24 cellular contexts compared by ENCODE assay signal in the genomic region with DNA sequence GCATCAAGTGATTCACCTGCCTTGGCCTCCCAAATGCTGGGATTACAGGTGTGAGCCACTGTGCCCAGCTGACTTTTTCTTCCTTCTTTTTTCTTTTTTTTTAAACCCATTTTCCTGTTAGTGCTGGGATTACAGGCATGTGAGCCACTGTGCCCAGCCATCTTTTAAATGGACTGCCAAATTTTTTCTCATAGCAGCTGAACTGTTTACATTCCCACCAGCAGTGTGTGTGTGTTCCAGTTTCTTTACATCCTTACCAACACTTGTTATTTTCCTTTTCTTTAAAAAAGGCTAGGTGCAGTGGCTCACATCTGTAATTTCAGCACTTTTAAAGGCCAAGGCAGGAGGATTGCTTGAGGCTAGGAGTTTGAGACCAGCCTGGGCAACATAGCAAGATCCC.
DNase-seq lines count a peak whose midpoint lies in the region; ATAC-seq, FAIRE-seq and TF ChIP-seq lines count a peak whose summit lies in the region.
"Had no signal": no experiment of that assay in that cellular context is flagged by ENCODE, and none has a peak within 500 bp of the region (broad histone marks: within the 10 kb centered on the region; RNA-seq: fewer than 3 reads in every experiment).

No MANE protein-coding gene starts in this region.

- H2BK5ac ChIP-seq in IMR-90 (ENCODE audit: low read depth, low read length, poor library complexity, severe bottlenecking) (no peak overlapping the region), trophoblast cell (ENCODE audit: low read depth, low read length, poor library complexity) (no peak overlapping the region)

- H2AK9ac ChIP-seq in IMR-90 (replicated peaks; ENCODE audit: low read depth, low read length, poor library complexity): no peak overlapping the region

- H3K27ac ChIP-seq in HepG2 (ENCODE audit: extremely low read length, insufficient read depth, low read length) (no peak overlapping the region), right lobe of liver (no peak overlapping the region), IMR-90 (ENCODE audit: insufficient read depth, low read length) (no peak overlapping the region), trophoblast cell (ENCODE audit: low read depth, low read length) (no peak overlapping the region), sigmoid colon (no peak overlapping the region)
- H3K27ac ChIP-seq: A549; BLaER1 treated with 17β-estradiol and CSF1 and Interleukin-3, amounts not matched to agents 10 nM and 100 nM; GM23248 had no signal

- BruUV-seq in HepG2 (replicated peaks; lab: Mats Ljungman, UMichigan): no TSS peak
- BruUV-seq in IMR-90 (replicated peaks; lab: Mats Ljungman, UMichigan): no TSS peak

- intact Hi-C loops in HepG2 (cut with micrococcal nuclease; ENCODE audit: unreplicated experiment): no loop called here
- intact Hi-C loops in right lobe of liver (cut with DNase I): no loop called here
- intact Hi-C loops in IMR-90 (cut with micrococcal nuclease): no loop called here
- intact Hi-C loops in sigmoid colon (cut with DNase I): no loop called here

- H4K8ac ChIP-seq in IMR-90 (ENCODE audit: low read depth in 2 of 2, low read length in 2 of 2): no peak overlapping the region
- no peak overlapping the region for H4K8ac ChIP-seq in trophoblast cell (ENCODE audit: low read depth, low read length)

- H2AK5ac ChIP-seq in IMR-90 (ENCODE audit: low read depth, low read length) (no peak overlapping the region), trophoblast cell (ENCODE audit: low read length) (no peak overlapping the region)

- no peak overlapping the region for H3K14ac ChIP-seq in IMR-90 (replicated peaks; ENCODE audit: low read depth, low read length)
- no peak overlapping the region for H3K14ac ChIP-seq in trophoblast cell (ENCODE audit: low read length)

- H3K4me1 ChIP-seq in HepG2 (ENCODE audit: insufficient read depth, low read length): no peaks in the 10 kb centered on the region
- H3K4me1 ChIP-seq in right lobe of liver: no peaks in the 10 kb centered on the region
- H3K4me1 ChIP-seq in IMR-90 (ENCODE audit: control insufficient read depth, insufficient read depth, low read length): no peaks in the 10 kb centered on the region
- no peaks in the 10 kb centered on the region for H3K4me1 ChIP-seq in trophoblast cell (ENCODE audit: control insufficient read depth in 1 of 2, insufficient read depth in 2 of 2, low read length in 2 of 2)
- peaks cover 0 to 6% (median 3%) of the 10 kb centered on the region in 4 donors for H3K4me1 ChIP-seq in sigmoid colon
- H3K4me1 ChIP-seq: BE2C had no signal

- TF ChIP-seq RAD21 in HepG2 (CRISPR knock-in tag; IDR thresholded peaks at IDR 0.05) (no peak), IMR-90 (IDR thresholded peaks at IDR 0.05; ENCODE audit: low read length) (no peak)

- no peak for FAIRE-seq in HepG2 (lab: Jason Lieb, UNC)
- FAIRE-seq: A549, D721Med, G401.6, GM12892, GM19239, H1 had no signal

- POLR2A ChIA-PET in HepG2 (lab: Yijun Ruan, JAX): no interaction called here
- POLR2A ChIA-PET in IMR-90 (lab: Charles Lee; ENCODE audit: unreplicated experiment): interaction anchor here (0.5 kb wide), 1 partner anchor 134 kb away, joined by 5 read pairs; no protein-coding TSS in a partner anchor

- dilution Hi-C loops in IMR-90 (cut with HindIII; ENCODE audit: low sequenced_read_pairs, unreplicated experiment): no loop called here

- H3K56ac ChIP-seq in IMR-90 (ENCODE audit: extremely low read depth, insufficient read depth, low read length): no peak overlapping the region

- ATAC-seq in HepG2 (no peak), right lobe of liver (no peak), IMR-90 (ENCODE audit: low read depth) (0 out of 2 replicates have a peak, but pooled peaks have one; percentile 29), HG03521 (IDR thresholded peaks at IDR 0.05; ENCODE audit: unreplicated experiment) (no peak)
- ATAC-seq: A549 had no signal

- CTCF ChIA-PET in HepG2 (lab: Yijun Ruan, JAX; ENCODE audit: low intra/inter-chr PET ratio, low total read pairs) (no interaction called here), IMR-90 (lab: Yijun Ruan, JAX) (interaction anchor here (0.7 kb wide), 1 partner anchor 33 kb away, joined by 3 read pairs; no protein-coding TSS in a partner anchor)

- no peak overlapping the region for H4K91ac ChIP-seq in IMR-90 (ENCODE audit: insufficient read depth, low read depth, low read length)
- H4K91ac ChIP-seq in trophoblast cell (ENCODE audit: low read depth, low read length): no peak overlapping the region

- peaks cover 15 to 68% of the 10 kb centered on the region in 2 experiments for H3K79me1 ChIP-seq in IMR-90 (ENCODE audit: low read depth in 1 of 2, low read length in 2 of 2)
- no peaks in the 10 kb centered on the region for H3K79me1 ChIP-seq in trophoblast cell (ENCODE audit: low read length)

- no peak overlapping the region for H4K5ac ChIP-seq in IMR-90 (ENCODE audit: low read depth, low read length)

- TF ChIP-seq CTCF in HepG2 (CRISPR knock-in tag; IDR thresholded peaks at IDR 0.05): no peak
- no peak for TF ChIP-seq CTCF in right lobe of liver (IDR thresholded peaks at IDR 0.05)
- TF ChIP-seq CTCF in IMR-90 (conservative IDR thresholded peaks at IDR 0.05; ENCODE audit: low read depth, low read length): no peak
- TF ChIP-seq CTCF in sigmoid colon (IDR thresholded peaks at IDR 0.05): no peak

- TF ChIP-seq EP300 in HepG2 (IDR thresholded peaks at IDR 0.05; ENCODE audit: low read depth in 2 of 2, low read length in 2 of 2): no peak
- TF ChIP-seq EP300 in HepG2 (CRISPR knock-in tag; IDR thresholded peaks at IDR 0.05; ENCODE audit: borderline replicate concordance): no peak
- TF ChIP-seq EP300 in sigmoid colon (IDR thresholded peaks at IDR 0.05): no peak

- H3K4me2 ChIP-seq in HepG2 (ENCODE audit: low read depth, low read length) (no peak overlapping the region), IMR-90 (ENCODE audit: low read depth, low read length) (no peak overlapping the region), trophoblast cell (ENCODE audit: low read length) (no peak overlapping the region)
- H3K4me2 ChIP-seq: A549; BLaER1 treated with 17β-estradiol and CSF1 and Interleukin-3, amounts not matched to agents 10 nM and 100 nM had no signal

- H3K4ac ChIP-seq in IMR-90 (ENCODE audit: low read depth, low read length) (no peak overlapping the region), trophoblast cell (ENCODE audit: low read depth, low read length) (no peak overlapping the region)

- no peak overlapping the region for H2BK20ac ChIP-seq in IMR-90 (ENCODE audit: low read depth, low read length)

- H3K23ac ChIP-seq in IMR-90 (ENCODE audit: low read depth, low read length): no peak overlapping the region
- no peak overlapping the region for H3K23ac ChIP-seq in trophoblast cell (ENCODE audit: low read length)

- H3K4me3 ChIP-seq in HepG2 (replicated peaks in 1 of 3; ENCODE audit: insufficient read depth in 1 of 3, low read depth in 2 of 3, low read length in 3 of 3): no peak overlapping the region
- H3K4me3 ChIP-seq in right lobe of liver: no peak overlapping the region
- H3K4me3 ChIP-seq in IMR-90 (ENCODE audit: insufficient read depth, low read depth, low read length): no peak overlapping the region
- no peak overlapping the region for H3K4me3 ChIP-seq in trophoblast cell (ENCODE audit: low read depth, low read length)
- H3K4me3 ChIP-seq in sigmoid colon: no peak overlapping the region
- H3K4me3 ChIP-seq: A549; BLaER1 treated with 17β-estradiol and CSF1 and Interleukin-3, amounts not matched to agents 10 nM and 100 nM; GM23248 had no signal

- no peak for TF ChIP-seq POLR2A in HepG2 (IDR thresholded peaks at IDR 0.05; ENCODE audit: insufficient read depth in 1 of 2, low read depth in 2 of 2, low read length in 2 of 2)
- no peak for TF ChIP-seq POLR2A in right lobe of liver (IDR thresholded peaks at IDR 0.05)
- TF ChIP-seq POLR2A in IMR-90 (IDR thresholded peaks at IDR 0.05; ENCODE audit: low read depth, low read length): no peak
- TF ChIP-seq POLR2A in sigmoid colon (IDR thresholded peaks at IDR 0.05): no peak

- H2AFZ ChIP-seq in HepG2 (ENCODE audit: low read length) (no peak overlapping the region), IMR-90 (replicated peaks; ENCODE audit: low read length, poor library complexity) (no peak overlapping the region), trophoblast cell (ENCODE audit: insufficient read depth, low read length, poor library complexity) (no peak overlapping the region)
- H2AFZ ChIP-seq: GM23248 had no signal

- H2BK15ac ChIP-seq in IMR-90 (ENCODE audit: low read depth, low read length): no peak overlapping the region

- H2BK120ac ChIP-seq in IMR-90 (ENCODE audit: low read depth, low read length) (no peak overlapping the region), trophoblast cell (ENCODE audit: insufficient read depth, low read length, poor library complexity) (no peak overlapping the region)

- H3K36me3 ChIP-seq in HepG2 (replicated peaks in 1 of 2; ENCODE audit: control insufficient read depth in 1 of 2, insufficient read depth in 2 of 2, low read length in 2 of 2): peaks cover 8 to 17% of the 10 kb centered on the region in 2 experiments; a peak in 4 of 5 replicates
- H3K36me3 ChIP-seq in right lobe of liver: peaks cover 0 to 9% (median 0%) of the 10 kb centered on the region in 4 donors
- H3K36me3 ChIP-seq in IMR-90 (ENCODE audit: control insufficient read depth, insufficient read depth, low read length): peaks cover 6% of the 10 kb centered on the region; the same call in 1 of the 2 replicates
- peaks cover 2 to 14% of the 10 kb centered on the region in 2 experiments for H3K36me3 ChIP-seq in trophoblast cell (ENCODE audit: control insufficient read depth in 1 of 2, insufficient read depth in 2 of 2, low read length in 2 of 2)
- H3K36me3 ChIP-seq in sigmoid colon: peaks cover 0 to 5% (median 0%) of the 10 kb centered on the region in 4 donors

- no peak overlapping the region for H3K18ac ChIP-seq in IMR-90 (ENCODE audit: low read depth, low read length)
- H3K18ac ChIP-seq in trophoblast cell (ENCODE audit: low read length): peak overlapping the region; percentile 30

- peaks cover 3% of the 10 kb centered on the region for H3K9me1 ChIP-seq in IMR-90 (ENCODE audit: insufficient read depth, low read length)

- in situ Hi-C loops in HepG2 (cut with HindIII; ENCODE audit: extremely low pct_ligation_motif_present, low pct_unique_long_range_greater_than_20kb): no loop called here
- in situ Hi-C loops in IMR-90 (cut with MboI; ENCODE audit: low sequenced_read_pairs): no loop called here

- no peak overlapping the region for H3K9ac ChIP-seq in HepG2 (ENCODE audit: insufficient read depth, low read depth, low read length)
- H3K9ac ChIP-seq in IMR-90 (ENCODE audit: low read depth, low read length): no peak overlapping the region
- H3K9ac ChIP-seq in trophoblast cell (ENCODE audit: low read length): no peak overlapping the region
- H3K9ac ChIP-seq: BLaER1 treated with 17β-estradiol and CSF1 and Interleukin-3, amounts not matched to agents 10 nM and 100 nM; GM23248 had no signal

- DNase-seq in HepG2 (ENCODE audit: low spot score): no peak
- no peak for DNase-seq in right lobe of liver
- DNase-seq in IMR-90: peak; percentile 27
- no peak for DNase-seq in trophoblast cell
- DNase-seq in sigmoid colon: no peak
- DNase-seq: 8988T; ACHN; AML-193; BE2C; CD4-positive, alpha-beta T cell; CD8-positive, alpha-beta memory T cell; DMS 273 treated with DMSO at 0.1 percent for 48 hours; DMS79; GM23248; H7; HCEC 1CT had no signal

- H4K20me1 ChIP-seq in HepG2 (ENCODE audit: insufficient read depth, low read length) (peaks cover 15% of the 10 kb centered on the region), IMR-90 (ENCODE audit: insufficient read depth, low read length) (peaks cover 57% of the 10 kb centered on the region)

- no peaks in the 10 kb centered on the region for H3K9me3 ChIP-seq in HepG2 (ENCODE audit: low read length)
- no peaks in the 10 kb centered on the region for H3K9me3 ChIP-seq in right lobe of liver
- no peaks in the 10 kb centered on the region for H3K9me3 ChIP-seq in IMR-90 (ENCODE audit: control insufficient read depth, insufficient read depth, low read length)
- H3K9me3 ChIP-seq in trophoblast cell (ENCODE audit: insufficient read depth, low read depth, low read length): no peaks in the 10 kb centered on the region
- H3K9me3 ChIP-seq in sigmoid colon: no peaks in the 10 kb centered on the region
- H3K9me3 ChIP-seq: A549; BE2C; BLaER1 treated with 17β-estradiol and CSF1 and Interleukin-3, amounts not matched to agents 10 nM and 100 nM had no signal

- no peak overlapping the region for H4K12ac ChIP-seq in trophoblast cell (ENCODE audit: low read depth, low read length)

- H3K27me3 ChIP-seq in HepG2 (ENCODE audit: control insufficient read depth in 1 of 2, insufficient read depth in 2 of 2, low read length in 2 of 2) (no peaks in the 10 kb centered on the region), right lobe of liver (no peaks in the 10 kb centered on the region), IMR-90 (ENCODE audit: control insufficient read depth, insufficient read depth, low read length) (no peaks in the 10 kb centered on the region), trophoblast cell (ENCODE audit: insufficient read depth, low read length) (no peaks in the 10 kb centered on the region), sigmoid colon (no peaks in the 10 kb centered on the region)
- H3K27me3 ChIP-seq: BE2C; BLaER1 treated with 17β-estradiol and CSF1 and Interleukin-3, amounts not matched to agents 10 nM and 100 nM had no signal

- no peak overlapping the region for H2BK12ac ChIP-seq in trophoblast cell (ENCODE audit: low read length)

- peaks cover 47% of the 10 kb centered on the region for H3K79me2 ChIP-seq in HepG2 (ENCODE audit: insufficient read depth, low read length)
- H3K79me2 ChIP-seq in trophoblast cell (ENCODE audit: control insufficient read depth, insufficient read depth, low read length, poor library complexity): peaks cover 4% of the 10 kb centered on the region
